Comparison of ENCODE assay signal across 17 cellular contexts in genomic region chr12:93762912-93763311, GRCh38.
"Had no signal": no experiment of that assay in that cellular context is flagged by ENCODE, and none has a peak within 500 bp of the region (broad histone marks: within the 10 kb centered on the region; RNA-seq: fewer than 3 reads in every experiment).

No MANE protein-coding gene starts in this region.

- H3K27ac ChIP-seq: body of pancreas, dorsolateral prefrontal cortex, lower lobe of right lung, skin epidermis, tibial nerve had no signal

- FAIRE-seq: colon had no signal

- H3K27ac Mint-ChIP-seq: activated CD4-positive, alpha-beta T cell treated with anti-CD3 and anti-CD28 coated beads, Interleukin-2, amount 10 ng/mL, durations not matched to agents 7 days and 5 days; activated CD8-positive, alpha-beta T cell treated with anti-CD3 and anti-CD28 coated beads, Interleukin-2, amount 10 ng/mL, durations not matched to agents 7 days and 5 days; activated naive CD4-positive, alpha-beta T cell treated with anti-CD3 and anti-CD28 coated beads for 36 hours; progenitor cell of endocrine pancreas; stimulated activated naive CD8-positive, alpha-beta T cell treated with anti-CD3 and anti-CD28 coated beads, Interleukin-15, Interleukin-2, amounts not matched to agents 100 ng/mL and 50 ng/mL, for 24 hours had no signal

- H3K36me3 ChIP-seq: lower lobe of right lung, tibial nerve, vagina had no signal

- H3K27me3 Mint-ChIP-seq: activated CD4-positive, alpha-beta T cell treated with anti-CD3 and anti-CD28 coated beads, Interleukin-2, amount 10 ng/mL, durations not matched to agents 7 days and 5 days; progenitor cell of endocrine pancreas; stimulated activated naive CD8-positive, alpha-beta T cell treated with anti-CD3 and anti-CD28 coated beads, Interleukin-15, Interleukin-2, amounts not matched to agents 100 ng/mL and 50 ng/mL, for 24 hours had no signal

- H3K9me3 Mint-ChIP-seq: activated CD4-positive, alpha-beta T cell treated with anti-CD3 and anti-CD28 coated beads, Interleukin-2, amount 10 ng/mL, durations not matched to agents 7 days and 5 days; activated naive CD4-positive, alpha-beta T cell treated with anti-CD3 and anti-CD28 coated beads for 36 hours; activated T-cell treated with anti-CD3 and anti-CD28 coated beads, Interleukin-2, amount 50 U/mL, for 4 hours; stimulated activated naive CD8-positive, alpha-beta T cell treated with anti-CD3 and anti-CD28 coated beads, Interleukin-15, Interleukin-2, amounts not matched to agents 100 ng/mL and 50 ng/mL, for 24 hours had no signal

- ATAC-seq: activated CD4-positive, CD25-positive, alpha-beta regulatory T cell treated with anti-CD3 and anti-CD28 coated beads, Interleukin-2, amount 50 U/mL, for 24 hours; activated CD8-positive, alpha-beta T cell treated with anti-CD3 and anti-CD28 coated beads, Interleukin-2, amount 10 ng/mL, durations not matched to agents 7 days and 5 days; activated T-cell treated with anti-CD3 and anti-CD28 coated beads, Interleukin-2, amount 50 U/mL, for 4 hours; body of pancreas; lower lobe of right lung; right cardiac atrium had no signal

- H3K27me3 ChIP-seq: body of pancreas, dorsolateral prefrontal cortex, tibial nerve, vagina had no signal

- H3K9me3 ChIP-seq: body of pancreas, lower lobe of right lung, tibial nerve, vagina had no signal

- H3K4me3 ChIP-seq: body of pancreas, dorsolateral prefrontal cortex, lower lobe of right lung, skin epidermis, tibial nerve, vagina had no signal

- DNase-seq: activated CD4-positive, alpha-beta T cell treated with anti-CD3 and anti-CD28 coated beads, Interleukin-2, amount 10 ng/mL, durations not matched to agents 7 days and 5 days; activated CD8-positive, alpha-beta T cell treated with anti-CD3 and anti-CD28 coated beads, Interleukin-2, amount 10 ng/mL, durations not matched to agents 7 days and 5 days; activated naive CD4-positive, alpha-beta T cell treated with anti-CD3 and anti-CD28 coated beads for 36 hours; activated T-cell treated with anti-CD3 and anti-CD28 coated beads, Interleukin-2, amount 50 U/mL, for 4 hours; body of pancreas; central memory CD4-positive, alpha-beta T cell; dorsolateral prefrontal cortex; lower lobe of right lung; right cardiac atrium; T1000 had no signal

- H3K4me3 Mint-ChIP-seq: activated CD4-positive, alpha-beta T cell treated with anti-CD3 and anti-CD28 coated beads, Interleukin-2, amount 10 ng/mL, durations not matched to agents 7 days and 5 days; activated CD8-positive, alpha-beta T cell treated with anti-CD3 and anti-CD28 coated beads, Interleukin-2, amount 10 ng/mL, durations not matched to agents 7 days and 5 days; activated naive CD4-positive, alpha-beta T cell treated with anti-CD3 and anti-CD28 coated beads for 36 hours; activated T-cell treated with anti-CD3 and anti-CD28 coated beads, Interleukin-2, amount 50 U/mL, for 4 hours; stimulated activated naive CD8-positive, alpha-beta T cell treated with anti-CD3 and anti-CD28 coated beads, Interleukin-15, Interleukin-2, amounts not matched to agents 100 ng/mL and 50 ng/mL, for 24 hours had no signal
